Comparison of ENCODE assay signal across 19 cellular contexts in genomic region chr13:35198821-35199220, GRCh38.
"Had no signal": no experiment of that assay in that cellular context is flagged by ENCODE, and none has a peak within 500 bp of the region (broad histone marks: within the 10 kb centered on the region; RNA-seq: fewer than 3 reads in every experiment).

No MANE protein-coding gene starts in this region.

- H3K4me1 Mint-ChIP-seq: activated naive CD8-positive, alpha-beta T cell treated with anti-CD3 and anti-CD28 coated beads, Interleukin-2, amount 50 U/mL, for 24 hours; immature natural killer cell had no signal

- ATAC-seq: activated naive CD8-positive, alpha-beta T cell treated with anti-CD3 and anti-CD28 coated beads, Interleukin-2, amount 50 U/mL, for 24 hours; activated T-cell treated with anti-CD3 and anti-CD28 coated beads, Interleukin-2, amount 50 U/mL, for 4 hours; gastroesophageal sphincter; heart left ventricle; left ventricle myocardium superior; right cardiac atrium had no signal

- H3K36me3 Mint-ChIP-seq: immature natural killer cell had no signal

- H3K9me3 Mint-ChIP-seq: activated naive CD4-positive, alpha-beta T cell treated with anti-CD3 and anti-CD28 coated beads for 36 hours; activated naive CD8-positive, alpha-beta T cell treated with anti-CD3 and anti-CD28 coated beads, Interleukin-2, amount 50 U/mL, for 24 hours; activated T-cell treated with anti-CD3 and anti-CD28 coated beads, Interleukin-2, amount 50 U/mL, for 4 hours; stimulated activated naive CD8-positive, alpha-beta T cell treated with anti-CD3 and anti-CD28 coated beads, Interleukin-15, Interleukin-2, amounts not matched to agents 100 ng/mL and 50 ng/mL, for 24 hours had no signal

- H3K4me3 Mint-ChIP-seq: activated naive CD4-positive, alpha-beta T cell treated with anti-CD3 and anti-CD28 coated beads for 36 hours; activated naive CD8-positive, alpha-beta T cell treated with anti-CD3 and anti-CD28 coated beads, Interleukin-2, amount 50 U/mL, for 24 hours; activated T-cell treated with anti-CD3 and anti-CD28 coated beads, Interleukin-2, amount 50 U/mL, for 4 hours; immature natural killer cell; neural progenitor cell; stimulated activated naive CD8-positive, alpha-beta T cell treated with anti-CD3 and anti-CD28 coated beads, Interleukin-15, Interleukin-2, amounts not matched to agents 100 ng/mL and 50 ng/mL, for 24 hours had no signal

- H3K27me3 Mint-ChIP-seq: activated naive CD8-positive, alpha-beta T cell treated with anti-CD3 and anti-CD28 coated beads, Interleukin-2, amount 50 U/mL, for 24 hours; stimulated activated naive CD8-positive, alpha-beta T cell treated with anti-CD3 and anti-CD28 coated beads, Interleukin-15, Interleukin-2, amounts not matched to agents 100 ng/mL and 50 ng/mL, for 24 hours had no signal

- DNase-seq: activated CD4-positive, alpha-beta T cell treated with anti-CD3 and anti-CD28 coated beads, Interleukin-2, amount 50 U/mL, for 1 hour; activated CD4-positive, CD25-positive, alpha-beta regulatory T cell treated with anti-CD3 and anti-CD28 coated beads, Interleukin-2, amount 50 U/mL, for 72 hours; activated CD8-positive, alpha-beta memory T cell treated with anti-CD3 and anti-CD28 coated beads, Interleukin-2, amount 50 U/mL, for 4 hours; activated naive CD4-positive, alpha-beta T cell treated with anti-CD3 and anti-CD28 coated beads for 36 hours; activated naive CD8-positive, alpha-beta T cell treated with anti-CD3 and anti-CD28 coated beads, Interleukin-2, amount 50 U/mL, for 24 hours; activated T-cell treated with anti-CD3 and anti-CD28 coated beads, Interleukin-2, amount 50 U/mL, for 4 hours; anterior cingulate cortex; brain microvascular endothelial cell; central memory CD4-positive, alpha-beta T cell; effector CD4-positive, alpha-beta T cell; heart left ventricle; immature natural killer cell; kidney glomerular epithelial cell; left ventricle myocardium superior; right cardiac atrium; uterus had no signal

- H3K27ac Mint-ChIP-seq: activated naive CD4-positive, alpha-beta T cell treated with anti-CD3 and anti-CD28 coated beads for 36 hours; activated naive CD8-positive, alpha-beta T cell treated with anti-CD3 and anti-CD28 coated beads, Interleukin-2, amount 50 U/mL, for 24 hours; immature natural killer cell; neural progenitor cell; stimulated activated naive CD8-positive, alpha-beta T cell treated with anti-CD3 and anti-CD28 coated beads, Interleukin-15, Interleukin-2, amounts not matched to agents 100 ng/mL and 50 ng/mL, for 24 hours had no signal
